ENCODE assay signal across 22 cellular contexts in the genomic region with DNA sequence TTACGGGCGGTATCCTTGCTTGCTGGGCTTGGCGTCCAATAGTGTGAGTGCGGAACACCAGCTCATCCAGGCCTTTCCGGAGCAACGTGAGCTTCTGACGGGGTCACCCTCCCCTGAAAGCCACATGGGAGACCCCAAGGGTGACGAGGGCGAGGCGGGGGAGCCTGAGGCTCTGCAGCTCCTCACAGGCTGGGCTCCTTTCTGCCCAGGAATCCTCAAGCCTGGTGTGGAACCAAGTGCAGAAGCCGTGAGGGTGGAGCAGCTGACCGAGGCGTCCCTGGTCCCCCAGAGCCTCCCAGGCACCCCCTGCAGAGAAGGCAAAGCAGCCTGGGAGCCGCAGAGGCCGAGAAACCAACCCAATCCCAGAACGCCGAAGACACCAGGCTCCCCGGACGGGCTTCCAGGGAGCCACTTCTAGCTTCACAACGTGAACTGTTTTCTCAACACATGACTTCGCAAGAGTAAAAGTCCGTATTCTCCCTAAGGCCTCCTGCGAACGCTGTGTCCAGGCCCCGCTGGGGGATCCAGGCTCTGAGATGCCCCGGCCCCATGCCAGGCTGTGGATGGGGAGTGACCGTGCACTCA.
DNase-seq lines count a peak whose midpoint lies in the region; ATAC-seq and TF ChIP-seq lines count a peak whose summit lies in the region.
"Had no signal": no experiment of that assay in that cellular context is flagged by ENCODE, and none has a peak within 500 bp of the region (broad histone marks: within the 10 kb centered on the region; RNA-seq: fewer than 3 reads in every experiment).

No MANE protein-coding gene starts in this region.

- H4K20me1 ChIP-seq in mammary epithelial cell (ENCODE audit: insufficient read depth, low read length), result no peaks in the 10 kb centered on the region

- H3K4me3 ChIP-seq in breast epithelium (no peak overlapping the region), mammary epithelial cell (replicated peaks in 1 of 3; ENCODE audit: insufficient read depth in 1 of 3, low read depth in 2 of 3, low read length in 3 of 3) (no peak overlapping the region), vagina (no peak overlapping the region)
- H3K4me3 ChIP-seq: sigmoid colon had no signal

- no peak overlapping the region for H2AFZ ChIP-seq in mammary epithelial cell (ENCODE audit: low read depth, low read length)

- H3K9me3 ChIP-seq in breast epithelium, result peaks cover 14 to 17% of the 10 kb centered on the region in 2 donors
- H3K9me3 ChIP-seq in mammary epithelial cell (replicated peaks; ENCODE audit: insufficient read depth, low read length), result peaks cover 59% of the 10 kb centered on the region
- no peaks in the 10 kb centered on the region for H3K9me3 ChIP-seq in vagina

- no peak overlapping the region for H3K4me2 ChIP-seq in mammary epithelial cell (ENCODE audit: insufficient read depth, low read depth, low read length)

- BruUV-seq in mammary epithelial cell (replicated peaks; lab: Mats Ljungman, UMichigan), result no TSS peak

- DNase-seq in breast epithelium (ENCODE audit: low spot score in 2 of 2), result peak; percentile 11 to 48
- no peak for DNase-seq in mammary epithelial cell
- DNase-seq in ecto neural progenitor cell (ENCODE audit: low spot score), result peak; percentile 28
- DNase-seq in posterior vena cava (ENCODE audit: low spot score), result peak; percentile 71
- DNase-seq in vagina (ENCODE audit: extremely low spot score in 2 of 2), result peak; percentile 62 to 95
- DNase-seq in T1000 (lab: John Stamatoyannopoulos, UW), result no peak
- DNase-seq: activated CD4-positive, alpha-beta T cell treated with anti-CD3 and anti-CD28 coated beads for 4 hours; amygdala; brain microvascular endothelial cell; CD4-positive, alpha-beta memory T cell; effector CD8-positive, alpha-beta T cell; hypothalamus; mesenchymal stem cell; SHP77 treated with DMSO at 0.1 percent for 48 hours; sigmoid colon; stimulated activated CD4-positive, alpha-beta T cell treated with anti-CD3 and anti-CD28 coated beads, Interleukin-4, amount 100 ng/mL, for 24 hours; T-helper 2 cell had no signal

- H3K79me2 ChIP-seq in mammary epithelial cell (ENCODE audit: insufficient read depth, low read length), result no peaks in the 10 kb centered on the region

- dilution Hi-C loops in mammary epithelial cell (cut with HindIII; ENCODE audit: low sequenced_read_pairs), result loop anchor here (5.0 kb wide), 1 partner anchor 110 kb away; no protein-coding TSS in a partner anchor

- intact Hi-C loops in breast epithelium (cut with DNase I; ENCODE audit: low total_unique reads) (loop anchor here (10.0 kb wide), 1 partner anchor 1073 kb away; no protein-coding TSS in a partner anchor), mammary epithelial cell (cut with micrococcal nuclease) (no loop called here), posterior vena cava (cut with DNase I) (no loop called here), vagina (cut with DNase I) (no loop called here)

- no peak for ATAC-seq in GM19463 (IDR thresholded peaks at IDR 0.05; ENCODE audit: unreplicated experiment)
- ATAC-seq: activated naive CD4-positive, alpha-beta T cell treated with anti-CD3 and anti-CD28 coated beads, Interleukin-2, amount 50 U/mL, for 72 hours; activated T-helper 17 cell treated with anti-CD3 and anti-CD28 coated beads, Interleukin-2, amount 50 U/mL, for 72 hours; left colon; Panc1 had no signal

- H3K36me3 ChIP-seq in breast epithelium (no peaks in the 10 kb centered on the region), mammary epithelial cell (ENCODE audit: insufficient read depth, low read length) (no peaks in the 10 kb centered on the region), vagina (no peaks in the 10 kb centered on the region)
- H3K36me3 ChIP-seq: brain microvascular endothelial cell, sigmoid colon had no signal

- peaks cover 0 to 39% of the 10 kb centered on the region in 2 donors for H3K27me3 ChIP-seq in breast epithelium
- no peaks in the 10 kb centered on the region for H3K27me3 ChIP-seq in mammary epithelial cell (ENCODE audit: insufficient read depth, low read length)
- H3K27me3 ChIP-seq in vagina, result no peaks in the 10 kb centered on the region
- H3K27me3 ChIP-seq: brain microvascular endothelial cell had no signal

- no peak for TF ChIP-seq CTCF in breast epithelium (IDR thresholded peaks at IDR 0.05)
- TF ChIP-seq CTCF in mammary epithelial cell (conservative IDR thresholded peaks at IDR 0.05 in 1 of 2, IDR thresholded peaks at IDR 0.05 in 1 of 2; ENCODE audit: extremely low read depth in 1 of 2, insufficient read depth in 1 of 2, low read depth in 1 of 2, low read length in 2 of 2), result no peak
- TF ChIP-seq CTCF in vagina (IDR thresholded peaks at IDR 0.05), result no peak

- H3K4me1 ChIP-seq in breast epithelium (no peaks in the 10 kb centered on the region), mammary epithelial cell (ENCODE audit: insufficient read depth, low read length) (no peaks in the 10 kb centered on the region), vagina (no peaks in the 10 kb centered on the region)
- H3K4me1 ChIP-seq: sigmoid colon had no signal

- TF ChIP-seq POLR2A in breast epithelium (IDR thresholded peaks at IDR 0.05) (no peak), vagina (IDR thresholded peaks at IDR 0.05) (no peak)

- CTCF ChIA-PET in mammary epithelial cell (lab: Charles Lee; ENCODE audit: low non-redundant PET), result no interaction called here

- H3K27ac ChIP-seq in breast epithelium, result no peak overlapping the region
- H3K27ac ChIP-seq in mammary epithelial cell (ENCODE audit: insufficient read depth, low read depth, low read length), result no peak overlapping the region
- H3K27ac ChIP-seq in vagina, result no peak overlapping the region
- H3K27ac ChIP-seq: brain microvascular endothelial cell, sigmoid colon had no signal

- 82% methylated on average over 17 of the region's 27 CpGs for WGBS in mammary epithelial cell (ENCODE audit: low coverage, missing lambda C conversion rate)

- H3K9ac ChIP-seq in mammary epithelial cell (ENCODE audit: insufficient read depth, low read length), result no peak overlapping the region

- in situ Hi-C loops in mammary epithelial cell (cut with MboI; ENCODE audit: low sequenced_read_pairs in 2 of 2), result no loop called here

Comparison
In these comparisons a context has a peak if more than half of its experiments do, and no peak if none do; other contexts are left out.
1. DNase-seq: peak in breast epithelium (2 of 2), ecto neural progenitor cell (single experiment), posterior vena cava (single experiment) and vagina (2 of 2); none in mammary epithelial cell (single experiment) and T1000 (single experiment).